Comparison of ENCODE assay signal across 1 cellular context in the genomic region with DNA sequence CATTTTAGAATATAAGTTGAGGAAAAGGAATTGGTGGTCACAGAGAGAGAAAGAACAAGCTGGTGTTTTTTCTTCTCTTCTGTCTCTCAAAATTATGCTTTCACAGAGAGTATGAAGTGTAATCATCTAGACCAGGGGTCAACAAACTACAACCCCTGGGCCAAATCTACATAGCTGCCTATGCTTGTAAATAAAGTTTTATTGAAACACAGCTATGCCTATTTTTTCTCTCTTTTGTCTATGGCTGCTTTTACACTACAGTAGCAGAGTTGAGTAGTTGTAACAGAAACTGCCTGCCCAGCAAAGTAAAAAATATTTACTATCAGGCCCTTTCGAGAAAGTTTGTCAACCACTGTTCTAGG.
A peak's percentile ranks its signal among the peaks of the same experiment; 100 is the strongest.
TF ChIP-seq lines count a peak whose summit lies in the region.

No MANE protein-coding gene starts in this region.

TF ChIP-seq in GM12878, 131 proteins besides CTCF, POLR2A, EP300 and RAD21:
- TF ChIP-seq, protein P1, sequence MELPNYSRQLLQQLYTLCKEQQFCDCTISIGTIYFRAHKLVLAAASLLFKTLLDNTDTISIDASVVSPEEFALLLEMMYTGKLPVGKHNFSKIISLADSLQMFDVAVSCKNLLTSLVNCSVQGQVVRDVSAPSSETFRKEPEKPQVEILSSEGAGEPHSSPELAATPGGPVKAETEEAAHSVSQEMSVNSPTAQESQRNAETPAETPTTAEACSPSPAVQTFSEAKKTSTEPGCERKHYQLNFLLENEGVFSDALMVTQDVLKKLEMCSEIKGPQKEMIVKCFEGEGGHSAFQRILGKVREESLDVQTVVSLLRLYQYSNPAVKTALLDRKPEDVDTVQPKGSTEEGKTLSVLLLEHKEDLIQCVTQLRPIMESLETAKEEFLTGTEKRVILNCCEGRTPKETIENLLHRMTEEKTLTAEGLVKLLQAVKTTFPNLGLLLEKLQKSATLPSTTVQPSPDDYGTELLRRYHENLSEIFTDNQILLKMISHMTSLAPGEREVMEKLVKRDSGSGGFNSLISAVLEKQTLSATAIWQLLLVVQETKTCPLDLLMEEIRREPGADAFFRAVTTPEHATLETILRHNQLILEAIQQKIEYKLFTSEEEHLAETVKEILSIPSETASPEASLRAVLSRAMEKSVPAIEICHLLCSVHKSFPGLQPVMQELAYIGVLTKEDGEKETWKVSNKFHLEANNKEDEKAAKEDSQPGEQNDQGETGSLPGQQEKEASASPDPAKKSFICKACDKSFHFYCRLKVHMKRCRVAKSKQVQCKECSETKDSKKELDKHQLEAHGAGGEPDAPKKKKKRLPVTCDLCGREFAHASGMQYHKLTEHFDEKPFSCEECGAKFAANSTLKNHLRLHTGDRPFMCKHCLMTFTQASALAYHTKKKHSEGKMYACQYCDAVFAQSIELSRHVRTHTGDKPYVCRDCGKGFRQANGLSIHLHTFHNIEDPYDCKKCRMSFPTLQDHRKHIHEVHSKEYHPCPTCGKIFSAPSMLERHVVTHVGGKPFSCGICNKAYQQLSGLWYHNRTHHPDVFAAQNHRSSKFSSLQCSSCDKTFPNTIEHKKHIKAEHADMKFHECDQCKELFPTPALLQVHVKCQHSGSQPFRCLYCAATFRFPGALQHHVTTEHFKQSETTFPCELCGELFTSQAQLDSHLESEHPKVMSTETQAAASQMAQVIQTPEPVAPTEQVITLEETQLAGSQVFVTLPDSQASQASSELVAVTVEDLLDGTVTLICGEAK (IDR thresholded peaks at IDR 0.05; ENCODE audit: borderline replicate concordance): peak; percentile 98
- no peak for TF ChIP-seq CHD1 (IDR thresholded peaks at IDR 0.05; ENCODE audit: low read depth, low read length)
- TF ChIP-seq, protein P2, sequence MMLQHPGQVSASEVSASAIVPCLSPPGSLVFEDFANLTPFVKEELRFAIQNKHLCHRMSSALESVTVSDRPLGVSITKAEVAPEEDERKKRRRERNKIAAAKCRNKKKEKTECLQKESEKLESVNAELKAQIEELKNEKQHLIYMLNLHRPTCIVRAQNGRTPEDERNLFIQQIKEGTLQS (IDR thresholded peaks at IDR 0.05; ENCODE audit: borderline replicate concordance, extremely low read depth, low read depth, low read length): no peak
- TF ChIP-seq JUND (IDR thresholded peaks at IDR 0.05; ENCODE audit: low read depth, low read length): no peak
- TF ChIP-seq NR2C1 (IDR thresholded peaks at IDR 0.05): peak; percentile 31; the same call in 1 of the 2 replicates
- TF ChIP-seq CHD2 (IDR thresholded peaks at IDR 0.05; ENCODE audit: borderline replicate concordance, low read depth, low read length): no peak
- no peak for TF ChIP-seq CREB1 (IDR thresholded peaks at IDR 0.05; ENCODE audit: low read depth)
- TF ChIP-seq NR2F1 (conservative IDR thresholded peaks at IDR 0.05): peak; percentile 45; the same call in 1 of the 2 replicates
- 0 out of 2 replicates have a peak, but pooled peaks have one; percentile 18 for TF ChIP-seq NFXL1 (IDR thresholded peaks at IDR 0.05; ENCODE audit: borderline replicate concordance)
- TF ChIP-seq, protein P3, sequence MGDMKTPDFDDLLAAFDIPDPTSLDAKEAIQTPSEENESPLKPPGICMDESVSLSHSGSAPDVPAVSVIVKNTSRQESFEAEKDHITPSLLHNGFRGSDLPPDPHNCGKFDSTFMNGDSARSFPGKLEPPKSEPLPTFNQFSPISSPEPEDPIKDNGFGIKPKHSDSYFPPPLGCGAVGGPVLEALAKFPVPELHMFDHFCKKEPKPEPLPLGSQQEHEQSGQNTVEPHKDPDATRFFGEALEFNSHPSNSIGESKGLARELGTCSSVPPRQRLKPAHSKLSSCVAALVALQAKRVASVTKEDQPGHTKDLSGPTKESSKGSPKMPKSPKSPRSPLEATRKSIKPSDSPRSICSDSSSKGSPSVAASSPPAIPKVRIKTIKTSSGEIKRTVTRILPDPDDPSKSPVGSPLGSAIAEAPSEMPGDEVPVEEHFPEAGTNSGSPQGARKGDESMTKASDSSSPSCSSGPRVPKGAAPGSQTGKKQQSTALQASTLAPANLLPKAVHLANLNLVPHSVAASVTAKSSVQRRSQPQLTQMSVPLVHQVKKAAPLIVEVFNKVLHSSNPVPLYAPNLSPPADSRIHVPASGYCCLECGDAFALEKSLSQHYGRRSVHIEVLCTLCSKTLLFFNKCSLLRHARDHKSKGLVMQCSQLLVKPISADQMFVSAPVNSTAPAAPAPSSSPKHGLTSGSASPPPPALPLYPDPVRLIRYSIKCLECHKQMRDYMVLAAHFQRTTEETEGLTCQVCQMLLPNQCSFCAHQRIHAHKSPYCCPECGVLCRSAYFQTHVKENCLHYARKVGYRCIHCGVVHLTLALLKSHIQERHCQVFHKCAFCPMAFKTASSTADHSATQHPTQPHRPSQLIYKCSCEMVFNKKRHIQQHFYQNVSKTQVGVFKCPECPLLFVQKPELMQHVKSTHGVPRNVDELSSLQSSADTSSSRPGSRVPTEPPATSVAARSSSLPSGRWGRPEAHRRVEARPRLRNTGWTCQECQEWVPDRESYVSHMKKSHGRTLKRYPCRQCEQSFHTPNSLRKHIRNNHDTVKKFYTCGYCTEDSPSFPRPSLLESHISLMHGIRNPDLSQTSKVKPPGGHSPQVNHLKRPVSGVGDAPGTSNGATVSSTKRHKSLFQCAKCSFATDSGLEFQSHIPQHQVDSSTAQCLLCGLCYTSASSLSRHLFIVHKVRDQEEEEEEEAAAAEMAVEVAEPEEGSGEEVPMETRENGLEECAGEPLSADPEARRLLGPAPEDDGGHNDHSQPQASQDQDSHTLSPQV (IDR thresholded peaks at IDR 0.05): no peak; the same call in 1 of the 2 replicates
- TF ChIP-seq FOXM1 (IDR thresholded peaks at IDR 0.05; ENCODE audit: low read depth, low read length): no peak
